ENCODE assay signal across 11 cellular contexts in genomic region chr5:76303917-76304316, GRCh38.
A peak's percentile ranks its signal among the peaks of the same experiment; 100 is the strongest.
DNase-seq lines count a peak whose midpoint lies in the region; ATAC-seq, FAIRE-seq and TF ChIP-seq lines count a peak whose summit lies in the region.
"Had no signal": no experiment of that assay in that cellular context is flagged by ENCODE, and none has a peak within 500 bp of the region (broad histone marks: within the 10 kb centered on the region; RNA-seq: fewer than 3 reads in every experiment).

No MANE protein-coding gene starts in this region.

- no peak for TF ChIP-seq CTCF in GM12878 (IDR thresholded peaks at IDR 0.05 in 2 of 3, conservative IDR thresholded peaks at IDR 0.05 in 1 of 3; ENCODE audit: control insufficient read depth in 2 of 3, extremely low read depth in 1 of 3, insufficient read depth in 1 of 3, low read depth in 3 of 3, low read length in 3 of 3)
- TF ChIP-seq CTCF in transverse colon (IDR thresholded peaks at IDR 0.05), result no peak

- H3K9ac ChIP-seq in GM12878 (ENCODE audit: control insufficient read depth, insufficient read depth, low read length), result no peak overlapping the region

- TF ChIP-seq RAD21 in GM12878 (IDR thresholded peaks at IDR 0.05; ENCODE audit: insufficient read depth, low read depth, low read length), result no peak

- H3K79me2 ChIP-seq in GM12878 (ENCODE audit: control insufficient read depth, insufficient read depth, low read length), result no peaks in the 10 kb centered on the region

- FAIRE-seq in GM19239 (lab: Jason Lieb, UNC) (peak; percentile 68), GM12878 (lab: Jason Lieb, UNC) (no peak)
- FAIRE-seq: G401.6, islet of Langerhans had no signal

- H3K27ac ChIP-seq in GM12878 (ENCODE audit: control insufficient read depth, insufficient read depth) (no peak overlapping the region), transverse colon (peak overlapping the region; percentile 1 to 43 (median 24))
- H3K27ac ChIP-seq: tibial artery had no signal

- H3K4me1 ChIP-seq in GM12878 (ENCODE audit: control insufficient read depth, insufficient read depth, low read length) (peaks cover 6% of the 10 kb centered on the region; the same call in 1 of the 2 replicates), transverse colon (peaks cover 0 to 31% (median 13%) of the 10 kb centered on the region in 4 donors)
- H3K4me1 ChIP-seq: tibial artery had no signal

- RAD21 ChIA-PET in GM12878 (lab: Charles Lee; ENCODE audit: unreplicated experiment), result interaction anchor here (0.9 to 1.4 kb wide), 2 partner anchors 11 to 278 kb away, joined by 3 read pairs; no protein-coding TSS in a partner anchor

- no peak for TF ChIP-seq POLR2A in GM12878 (IDR thresholded peaks at IDR 0.05; ENCODE audit: low read depth, low read length)
- no peak for TF ChIP-seq POLR2A in transverse colon (IDR thresholded peaks at IDR 0.05)

- POLR2A ChIA-PET in GM12878 (lab: Charles Lee), result no interaction called here

- in situ Hi-C loops in GM12878 (cut with MboI), result no loop called here
- in situ Hi-C loops in transverse colon (cut with MboI; ENCODE audit: low pct_ligation_motif_present in 1 of 4, low pct_unique_long_range_greater_than_20kb in 1 of 4, low sequenced_read_pairs in 3 of 4), result no loop called here

- CTCF ChIA-PET in GM12878 (lab: Yijun Ruan, JAX), result no interaction called here

- no peaks in the 10 kb centered on the region for H3K9me3 ChIP-seq in GM12878 (replicated peaks; ENCODE audit: control insufficient read depth, insufficient read depth, low read length)
- no peaks in the 10 kb centered on the region for H3K9me3 ChIP-seq in transverse colon
- H3K9me3 ChIP-seq: tibial artery had no signal

- no peak overlapping the region for H3K4me3 ChIP-seq in GM12878
- H3K4me3 ChIP-seq in transverse colon, result no peak overlapping the region
- H3K4me3 ChIP-seq: tibial artery had no signal

- DNase-seq in A172 (ENCODE audit: low spot score), result peak; percentile 13
- no peak for DNase-seq in GM19239 (ENCODE audit: insufficient read length, low spot score)
- peak; percentile 60 to 85 for DNase-seq in NCI-H2081 (lab: John Stamatoyannopoulos, UW)
- peak; percentile 34 for DNase-seq in GM12878 (ENCODE audit: low read depth, low spot score)
- peak; percentile 59 for DNase-seq in transverse colon
- DNase-seq in SKM-1 (lab: John Stamatoyannopoulos, UW; ENCODE audit: unreplicated experiment), result no peak
- no peak for DNase-seq in SK-N-DZ (ENCODE audit: low spot score)

- H4K20me1 ChIP-seq in GM12878 (ENCODE audit: control insufficient read depth, insufficient read depth), result no peaks in the 10 kb centered on the region

- TF ChIP-seq EP300 in GM12878 (IDR thresholded peaks at IDR 0.05; ENCODE audit: borderline replicate concordance in 1 of 2, control insufficient read depth in 1 of 2, low read depth in 2 of 2, low read length in 2 of 2), result peak in 1 of 2 experiments; percentile 17; a peak in 1 of 4 replicates
- no peak for TF ChIP-seq EP300 in transverse colon (IDR thresholded peaks at IDR 0.05; ENCODE audit: low read depth)

- H3K27me3 ChIP-seq in GM12878 (replicated peaks in 1 of 2; ENCODE audit: control insufficient read depth in 2 of 2, insufficient read depth in 2 of 2, low read length in 1 of 2) (no peaks in the 10 kb centered on the region), transverse colon (no peaks in the 10 kb centered on the region)
- H3K27me3 ChIP-seq: tibial artery had no signal

- H3K36me3 ChIP-seq in GM12878 (ENCODE audit: control insufficient read depth in 2 of 2, insufficient read depth in 2 of 2, low read length in 1 of 2), result no peaks in the 10 kb centered on the region
- H3K36me3 ChIP-seq in transverse colon, result no peaks in the 10 kb centered on the region
- H3K36me3 ChIP-seq: tibial artery had no signal

- no peak overlapping the region for H2AFZ ChIP-seq in GM12878 (ENCODE audit: control insufficient read depth, low read depth, low read length)

- intact Hi-C loops in GM12878 (cut with micrococcal nuclease; ENCODE audit: unreplicated experiment), result no loop called here
- intact Hi-C loops in transverse colon (cut with DNase I; ENCODE audit: low total_unique reads), result no loop called here

- no TSS peak for BruUV-seq in GM12878 (replicated peaks; lab: Mats Ljungman, UMichigan)

- SMC1A ChIA-PET in GM12878 (lab: Charles Lee; ENCODE audit: uncharacterized antibody, unreplicated experiment), result interaction anchor here (1.6 kb wide), 2 partner anchors 11 to 33 kb away, joined by 3 to 5 read pairs; no protein-coding TSS in a partner anchor

- H3K4me2 ChIP-seq in GM12878 (ENCODE audit: control insufficient read depth, insufficient read depth), result peak overlapping the region; percentile 13; the same call in 1 of the 2 replicates

- peak; percentile 90 for ATAC-seq in GM12878
- no peak for ATAC-seq in GM19467 (IDR thresholded peaks at IDR 0.05; ENCODE audit: unreplicated experiment)

- WGBS in GM12878 (ENCODE audit: insufficient coverage, insufficient replicate concordance, low lambda C conversion rate, missing lambda C conversion rate), result 43% methylated on average over 7 of the region's 7 CpGs
- 22 to 45% methylated on average over 5 to 7 of the region's 7 CpGs for WGBS in transverse colon (ENCODE audit: low coverage in 1 of 2), 2 donors

TF ChIP-seq in GM12878, 131 proteins besides CTCF, POLR2A, EP300 and RAD21 (continues in another document):
- TF ChIP-seq SMC3 (IDR thresholded peaks at IDR 0.05; ENCODE audit: borderline replicate concordance, low read length), result no peak
- no peak for TF ChIP-seq POLR2AphosphoS5 (IDR thresholded peaks at IDR 0.05; ENCODE audit: low read length)
- TF ChIP-seq DPF2 (IDR thresholded peaks at IDR 0.05), result peak; percentile 47
- TF ChIP-seq CUX1 (IDR thresholded peaks at IDR 0.05; ENCODE audit: insufficient replicate concordance, low read depth, low read length), result no peak
- no peak for TF ChIP-seq POLR2AphosphoS2 (IDR thresholded peaks at IDR 0.05; ENCODE audit: low read depth, low read length)
- no peak for TF ChIP-seq EZH2 (IDR thresholded peaks at IDR 0.05; ENCODE audit: borderline replicate concordance, control insufficient read depth, low read depth, low read length)
- TF ChIP-seq ESRRA (IDR thresholded peaks at IDR 0.05; ENCODE audit: low read length), result no peak
- no peak for TF ChIP-seq ZNF274 (IDR thresholded peaks at IDR 0.05; ENCODE audit: insufficient read depth, insufficient read length)
- peak; percentile 23 for TF ChIP-seq BCL3 (IDR thresholded peaks at IDR 0.05; ENCODE audit: borderline replicate concordance, insufficient read depth, low read depth, low read length, poor library complexity, severe bottlenecking)
- peak; percentile 72; the same call in 1 of the 2 replicates for TF ChIP-seq MTA2 (IDR thresholded peaks at IDR 0.05; ENCODE audit: low read depth)
- TF ChIP-seq ZNF217 (IDR thresholded peaks at IDR 0.05), result no peak
- TF ChIP-seq BCL11A (IDR thresholded peaks at IDR 0.05; ENCODE audit: low read depth, low read length), result no peak
- peak; percentile 73; the same call in 1 of the 2 replicates for TF ChIP-seq ATF7 (IDR thresholded peaks at IDR 0.05; ENCODE audit: low read depth)
- no peak for TF ChIP-seq ZNF24 (IDR thresholded peaks at IDR 0.05)
- no peak for TF ChIP-seq ZBED1 (IDR thresholded peaks at IDR 0.05; ENCODE audit: borderline replicate concordance)

Comparison
In these comparisons a context has a peak if more than half of its experiments do, and no peak if none do; other contexts are left out.
1. DNase-seq: peak in A172 (single experiment), NCI-H2081 (2 of 2), GM12878 (single experiment) and transverse colon (single experiment); none in GM19239 (single experiment), SKM-1 (single experiment) and SK-N-DZ (single experiment).